6 cellular contexts compared by ENCODE assay signal in the genomic region with DNA sequence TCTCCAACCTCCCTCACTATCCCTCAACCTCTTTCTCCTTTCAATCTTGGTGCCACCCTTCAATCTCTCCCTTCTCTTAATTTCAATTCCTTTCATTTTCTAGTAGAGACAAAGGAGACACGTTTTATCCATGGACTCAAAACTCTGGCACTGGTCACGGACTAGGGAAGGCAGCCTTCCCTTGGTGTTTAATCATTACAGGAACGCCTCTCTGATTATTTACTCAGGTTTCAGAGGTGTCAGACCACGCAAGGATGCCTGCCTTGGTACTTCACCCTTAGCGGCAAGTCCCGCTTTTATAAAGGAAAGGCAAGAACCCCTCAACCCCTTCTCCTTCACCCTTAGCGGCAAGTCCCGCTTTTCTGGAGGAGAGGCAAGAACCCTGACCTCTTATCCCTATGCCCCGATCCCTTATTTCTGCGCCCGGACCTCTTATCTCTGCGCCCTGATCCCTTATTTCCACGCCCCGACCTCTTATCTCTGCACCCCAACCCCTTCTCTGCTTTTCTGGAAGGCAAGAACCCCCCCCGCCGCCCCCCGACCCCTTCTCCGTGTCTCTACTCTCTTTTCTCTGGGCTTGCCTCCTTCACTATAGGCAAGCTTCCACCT.
A peak's percentile ranks its signal among the peaks of the same experiment; 100 is the strongest.
DNase-seq lines count a peak whose midpoint lies in the region; ATAC-seq and TF ChIP-seq lines count a peak whose summit lies in the region.
"Not testable (repeated sequence)": the region's sequence is repeated elsewhere in the genome, so short reads cannot be mapped to it uniquely, and the experiment has no call there.

No MANE protein-coding gene starts in this region.

- H3K27ac Mint-ChIP-seq in GM23338: peak overlapping the region; percentile 95
- not testable (repeated sequence) for H3K27ac Mint-ChIP-seq in endodermal cell, neural progenitor cell

- H4K20me1 ChIP-seq in GM23338 (replicated peaks; ENCODE audit: insufficient read depth); neural progenitor cell (ENCODE audit: low read depth): not testable (repeated sequence)

- H3K27ac ChIP-seq in GM23338 (ENCODE audit: low read depth) (peak overlapping the region; percentile 97), HUES64 (ENCODE audit: low read depth, low read length) (peak overlapping the region; percentile 92; the same call in 1 of the 2 replicates), neural progenitor cell (peak overlapping the region; percentile 94)
- not testable (repeated sequence) for H3K27ac ChIP-seq in endodermal cell (ENCODE audit: low read depth, low read length)

- not testable (repeated sequence) for DNase-seq in GM23338 (ENCODE audit: low spot score)
- DNase-seq in endodermal cell (peak; percentile 52), left kidney (ENCODE audit: low read depth, low spot score) (peak; percentile 5), neural progenitor cell (ENCODE audit: low spot score) (peak; percentile 18)

- H3K4me3 Mint-ChIP-seq in GM23338, endodermal cell, neural progenitor cell: not testable (repeated sequence)

- not testable (repeated sequence) for H3K36me3 ChIP-seq in GM23338 (ENCODE audit: insufficient read depth); HUES64 (ENCODE audit: insufficient read depth, low read length); endodermal cell (ENCODE audit: control insufficient read depth, insufficient read depth, low read length); neural progenitor cell

- not testable (repeated sequence) for H3F3A ChIP-seq in GM23338 (replicated peaks; ENCODE audit: low read depth)
- peaks cover 85% of the 10 kb centered on the region for H3F3A ChIP-seq in neural progenitor cell (ENCODE audit: low read depth)

- H3K9me3 ChIP-seq in HUES64 (ENCODE audit: insufficient read depth, low read depth, low read length); endodermal cell (ENCODE audit: control insufficient read depth, low read length); neural progenitor cell (ENCODE audit: low read depth): not testable (repeated sequence)

- not testable (repeated sequence) for TF ChIP-seq CTCF in GM23338 (conservative IDR thresholded peaks at IDR 0.05; ENCODE audit: low read depth in 2 of 2); endodermal cell (conservative IDR thresholded peaks at IDR 0.05); neural progenitor cell (IDR thresholded peaks at IDR 0.05)

- not testable (repeated sequence) for H3K9me2 ChIP-seq in GM23338 (ENCODE audit: insufficient read depth)

- peaks cover 14% of the 10 kb centered on the region for H3K4me1 ChIP-seq in GM23338 (ENCODE audit: insufficient read depth)
- H3K4me1 ChIP-seq in HUES64 (ENCODE audit: insufficient read depth, low read length): peaks cover 33% of the 10 kb centered on the region
- not testable (repeated sequence) for H3K4me1 ChIP-seq in endodermal cell (ENCODE audit: control insufficient read depth, insufficient read depth, low read length)
- peaks cover 48% of the 10 kb centered on the region for H3K4me1 ChIP-seq in neural progenitor cell

- H3K4me3 ChIP-seq in GM23338: peak overlapping the region; percentile 81
- H3K4me3 ChIP-seq in HUES64 (ENCODE audit: low read length): peak overlapping the region; percentile 71
- peak overlapping the region; percentile 71 for H3K4me3 ChIP-seq in endodermal cell (ENCODE audit: low read length)
- peak overlapping the region; percentile 66 for H3K4me3 ChIP-seq in iPS-11a (ENCODE audit: low read depth, low read length)
- H3K4me3 ChIP-seq in neural progenitor cell: peak overlapping the region; percentile 80

- H3K27me3 Mint-ChIP-seq in GM23338 (ENCODE audit: insufficient read depth, low read depth, poor library complexity) (peaks cover 12% of the 10 kb centered on the region), neural progenitor cell (ENCODE audit: insufficient read depth, low read depth) (peaks cover 16% of the 10 kb centered on the region)
- not testable (repeated sequence) for H3K27me3 Mint-ChIP-seq in endodermal cell (ENCODE audit: insufficient read depth)

- ATAC-seq in GM23338: not testable (repeated sequence)

- H3K36me3 Mint-ChIP-seq in GM23338 (ENCODE audit: low read depth): peaks cover 28% of the 10 kb centered on the region
- H3K36me3 Mint-ChIP-seq in endodermal cell (ENCODE audit: low read depth): peaks cover 12% of the 10 kb centered on the region
- not testable (repeated sequence) for H3K36me3 Mint-ChIP-seq in neural progenitor cell

- H3K9me3 Mint-ChIP-seq in GM23338, endodermal cell, neural progenitor cell: not testable (repeated sequence)

- peaks cover 32% of the 10 kb centered on the region for H3K4me1 Mint-ChIP-seq in GM23338
- H3K4me1 Mint-ChIP-seq in endodermal cell: peaks cover 33% of the 10 kb centered on the region
- not testable (repeated sequence) for H3K4me1 Mint-ChIP-seq in neural progenitor cell

- WGBS in HUES64: 8% methylated on average over 15 of the region's 18 CpGs
- WGBS in endodermal cell (ENCODE audit: insufficient coverage in 1 of 2, insufficient read length in 1 of 2), 2 experiments: 0 to 6% methylated on average over 1 to 15 of the region's 18 CpGs

- H2AFZ ChIP-seq in GM23338; neural progenitor cell (replicated peaks): not testable (repeated sequence)

- H3K79me2 ChIP-seq in GM23338 (replicated peaks; ENCODE audit: insufficient read depth) (peaks cover 47% of the 10 kb centered on the region), neural progenitor cell (ENCODE audit: low read depth) (peaks cover 100% of the 10 kb centered on the region)

- H3K4me2 ChIP-seq in GM23338 (peak overlapping the region; percentile 80), neural progenitor cell (peak overlapping the region; percentile 78)

- H3K27me3 ChIP-seq in GM23338 (ENCODE audit: insufficient read depth); HUES64 (ENCODE audit: insufficient read depth, low read length); endodermal cell (ENCODE audit: control insufficient read depth, insufficient read depth, low read length, poor library complexity, severe bottlenecking); neural progenitor cell: not testable (repeated sequence)

- H3K9ac ChIP-seq in HUES64 (ENCODE audit: low read depth, low read length) (peak overlapping the region; percentile 93), endodermal cell (ENCODE audit: extremely low read depth, low read length, poor library complexity, severe bottlenecking) (peak overlapping the region; percentile 20), neural progenitor cell (peak overlapping the region; percentile 70)

TF ChIP-seq in GM23338, 12 proteins besides CTCF, POLR2A, EP300 and RAD21:
- 0 out of 2 replicates have a peak, but pooled peaks have one; percentile 22 for TF ChIP-seq POLR2AphosphoS5 (IDR thresholded peaks at IDR 0.05; ENCODE audit: low read depth)
TF ChIP-seq in GM23338: peak in this region for 1; not testable (repeated sequence) for 11.

Comparison
In these comparisons a context has a peak if more than half of its experiments do, and no peak if none do; other contexts are left out.
1. H3K9ac ChIP-seq: peak in every context shown above with its lines; median percentile 93 in HUES64; 70 in neural progenitor cell; 20 in endodermal cell.